8 cellular contexts compared by ENCODE assay signal in the genomic region with DNA sequence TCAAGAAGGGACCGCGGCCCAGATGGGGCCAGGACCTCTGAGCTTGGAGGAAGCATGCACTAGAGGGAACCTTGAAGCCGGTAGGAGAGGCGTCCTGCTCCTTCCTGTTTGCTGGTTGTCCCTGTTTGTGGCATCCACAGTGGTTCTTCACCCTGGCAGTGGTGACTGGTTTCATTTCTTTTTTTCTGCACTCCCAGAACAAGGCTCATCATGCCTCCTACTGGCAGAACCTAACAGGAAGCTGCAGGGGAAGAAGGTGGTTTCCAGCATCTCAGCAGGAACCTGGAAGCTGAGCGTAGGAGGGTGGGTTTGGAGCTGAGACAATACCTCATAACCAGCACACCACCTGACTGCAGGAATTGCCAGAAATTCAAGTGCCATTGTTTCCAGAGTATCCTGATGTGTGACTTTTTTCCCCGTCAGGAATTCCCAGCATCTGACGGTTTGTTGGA. TPM values are rescaled to one million over a fixed set of nuclear protein-coding genes. Genes with fewer than 3 reads are reported as not detected.
DNase-seq lines count a peak whose midpoint lies in the region; ATAC-seq and TF ChIP-seq lines count a peak whose summit lies in the region.

No MANE protein-coding gene starts in this region.

- H3K79me2 ChIP-seq in Karpas-422 (ENCODE audit: low read length) = peaks cover 37% of the 10 kb centered on the region

- H3K9me2 ChIP-seq in Karpas-422 (replicated peaks; ENCODE audit: insufficient read depth, low read length) = no peaks in the 10 kb centered on the region

- H3K27me3 ChIP-seq in Karpas-422 (ENCODE audit: low read length) = no peaks in the 10 kb centered on the region
- no peaks in the 10 kb centered on the region for H3K27me3 ChIP-seq in left ventricle myocardium inferior (ENCODE audit: low read depth)

- no peak overlapping the region for H3K27ac ChIP-seq in Karpas-422 (ENCODE audit: low read length)
- peak overlapping the region; percentile 76 for H3K27ac ChIP-seq in left ventricle myocardium inferior (replicated peaks)

- H3K4me3 Mint-ChIP-seq in activated T-cell treated with anti-CD3 and anti-CD28 coated beads, Interleukin-2, amount 50 U/mL, for 72 hours = no peak overlapping the region
- H3K4me3 Mint-ChIP-seq in activated T-cell treated with anti-CD3 and anti-CD28 coated beads, Interleukin-2, amount 50 U/mL, for 24 hours = no peak overlapping the region
- H3K4me3 Mint-ChIP-seq in activated naive CD8-positive, alpha-beta T cell treated with anti-CD3 and anti-CD28 coated beads, Interleukin-2, amount 10 ng/mL, durations not matched to agents 7 days and 5 days = no peak overlapping the region

- POLR2A ChIA-PET in activated naive CD8-positive, alpha-beta T cell treated with anti-CD3 and anti-CD28 coated beads, Interleukin-2, amount 10 ng/mL, durations not matched to agents 7 days and 5 days (lab: Charles Lee) = interaction anchor here (0.9 to 1.3 kb wide), 2 partner anchors 18 to 97 kb away, joined by 3 read pairs; a partner anchor contains a TSS

- no peaks in the 10 kb centered on the region for H4K20me1 ChIP-seq in Karpas-422 (ENCODE audit: insufficient read depth, low read depth, low read length)

- H3K27me3 Mint-ChIP-seq in activated T-cell treated with anti-CD3 and anti-CD28 coated beads, Interleukin-2, amount 50 U/mL, for 72 hours (ENCODE audit: low read depth) = peaks cover 15% of the 10 kb centered on the region
- peaks cover 7% of the 10 kb centered on the region for H3K27me3 Mint-ChIP-seq in activated T-cell treated with anti-CD3 and anti-CD28 coated beads, Interleukin-2, amount 50 U/mL, for 24 hours
- H3K27me3 Mint-ChIP-seq in activated naive CD8-positive, alpha-beta T cell treated with anti-CD3 and anti-CD28 coated beads, Interleukin-2, amount 10 ng/mL, durations not matched to agents 7 days and 5 days = peaks cover 13% of the 10 kb centered on the region

- TF ChIP-seq CTCF in left ventricle myocardium inferior (IDR thresholded peaks at IDR 0.05; ENCODE audit: borderline replicate concordance) = peak; percentile 67

- no peak overlapping the region for H3K9ac ChIP-seq in Karpas-422 (ENCODE audit: low read length)

- H3K4me2 ChIP-seq in Karpas-422 (ENCODE audit: low read depth, low read length, poor library complexity, severe bottlenecking) = peak overlapping the region; percentile 11

- intact Hi-C loops in left ventricle myocardium inferior (cut with micrococcal nuclease) = no loop called here
- intact Hi-C loops in sciatic nerve (cut with DNase I) = no loop called here

- H3K4me3 ChIP-seq in Karpas-422 (ENCODE audit: low read length) (no peak overlapping the region), left ventricle myocardium inferior (peak overlapping the region; percentile 28)

- H3K9me3 Mint-ChIP-seq in activated T-cell treated with anti-CD3 and anti-CD28 coated beads, Interleukin-2, amount 50 U/mL, for 72 hours = no peaks in the 10 kb centered on the region
- H3K9me3 Mint-ChIP-seq in activated T-cell treated with anti-CD3 and anti-CD28 coated beads, Interleukin-2, amount 50 U/mL, for 24 hours = no peaks in the 10 kb centered on the region
- no peaks in the 10 kb centered on the region for H3K9me3 Mint-ChIP-seq in activated naive CD8-positive, alpha-beta T cell treated with anti-CD3 and anti-CD28 coated beads, Interleukin-2, amount 10 ng/mL, durations not matched to agents 7 days and 5 days

- peaks cover 12% of the 10 kb centered on the region for H3K4me1 Mint-ChIP-seq in activated T-cell treated with anti-CD3 and anti-CD28 coated beads, Interleukin-2, amount 50 U/mL, for 72 hours (ENCODE audit: low read depth)
- peaks cover 8% of the 10 kb centered on the region for H3K4me1 Mint-ChIP-seq in activated T-cell treated with anti-CD3 and anti-CD28 coated beads, Interleukin-2, amount 50 U/mL, for 24 hours (ENCODE audit: low read depth)
- H3K4me1 Mint-ChIP-seq in activated naive CD8-positive, alpha-beta T cell treated with anti-CD3 and anti-CD28 coated beads, Interleukin-2, amount 10 ng/mL, durations not matched to agents 7 days and 5 days = peaks cover 5% of the 10 kb centered on the region

- DNase-seq in activated T-cell treated with anti-CD3 and anti-CD28 coated beads, Interleukin-2, amount 50 U/mL, for 72 hours = peak; percentile 24 to 25
- DNase-seq in activated T-cell treated with anti-CD3 and anti-CD28 coated beads, Interleukin-2, amount 50 U/mL, for 24 hours = no peak
- DNase-seq in Karpas-422 (peak; percentile 81), left ventricle myocardium inferior (no peak), sciatic nerve (ENCODE audit: low spot score) (no peak)
- DNase-seq in activated naive CD8-positive, alpha-beta T cell treated with anti-CD3 and anti-CD28 coated beads, Interleukin-2, amount 10 ng/mL, durations not matched to agents 7 days and 5 days = no peak
- no peak for DNase-seq in activated CD4-positive, CD25-positive, alpha-beta regulatory T cell treated with anti-CD3 and anti-CD28 coated beads, Interleukin-2, amount 50 U/mL, for 72 hours

- H3K36me3 Mint-ChIP-seq in activated T-cell treated with anti-CD3 and anti-CD28 coated beads, Interleukin-2, amount 50 U/mL, for 72 hours (ENCODE audit: insufficient read depth in 2 of 2) = no peaks in the 10 kb centered on the region
- H3K36me3 Mint-ChIP-seq in activated T-cell treated with anti-CD3 and anti-CD28 coated beads, Interleukin-2, amount 50 U/mL, for 24 hours (ENCODE audit: low read depth) = peaks cover under 1% of the 10 kb centered on the region
- H3K36me3 Mint-ChIP-seq in activated naive CD8-positive, alpha-beta T cell treated with anti-CD3 and anti-CD28 coated beads, Interleukin-2, amount 10 ng/mL, durations not matched to agents 7 days and 5 days = no peaks in the 10 kb centered on the region

- peak; percentile 34 to 65 for ATAC-seq in activated T-cell treated with anti-CD3 and anti-CD28 coated beads, Interleukin-2, amount 50 U/mL, for 72 hours (replicated peaks in 1 of 2)
- ATAC-seq in GM21825 (IDR thresholded peaks at IDR 0.05; ENCODE audit: unreplicated experiment) = peak; percentile 90
- peak; percentile 47 for ATAC-seq in activated naive CD8-positive, alpha-beta T cell treated with anti-CD3 and anti-CD28 coated beads, Interleukin-2, amount 10 ng/mL, durations not matched to agents 7 days and 5 days (ENCODE audit: low read depth)
- peak; percentile 39 for ATAC-seq in sciatic nerve

- H3K9me3 ChIP-seq in Karpas-422 (ENCODE audit: low read length) (no peaks in the 10 kb centered on the region), left ventricle myocardium inferior (replicated peaks) (no peaks in the 10 kb centered on the region)

- H3K4me1 ChIP-seq in Karpas-422 (ENCODE audit: low read length) (peaks cover 19% of the 10 kb centered on the region), left ventricle myocardium inferior (peaks cover 14% of the 10 kb centered on the region)

- H3K36me3 ChIP-seq in Karpas-422 (ENCODE audit: insufficient read depth, low read length) (0 out of 2 replicates have a peak, but pooled peaks cover 5% of the 10 kb centered on the region), left ventricle myocardium inferior (no peaks in the 10 kb centered on the region)

- H2AFZ ChIP-seq in Karpas-422 (ENCODE audit: low read length) = no peak overlapping the region

- no peak overlapping the region for H3K27ac Mint-ChIP-seq in activated T-cell treated with anti-CD3 and anti-CD28 coated beads, Interleukin-2, amount 50 U/mL, for 72 hours
- H3K27ac Mint-ChIP-seq in activated T-cell treated with anti-CD3 and anti-CD28 coated beads, Interleukin-2, amount 50 U/mL, for 24 hours = no peak overlapping the region
- H3K27ac Mint-ChIP-seq in activated naive CD8-positive, alpha-beta T cell treated with anti-CD3 and anti-CD28 coated beads, Interleukin-2, amount 10 ng/mL, durations not matched to agents 7 days and 5 days = no peak overlapping the region

RNA-seq across cellular contexts. Expression of a gene that starts 5.8 kb away (rescaled TPM):
- 1 to 10 TPM; 3.5 to 9.6 TPM for total RNA-seq in activated T-cell treated with anti-CD3 and anti-CD28 coated beads, Interleukin-2, amount 50 U/mL, for 72 hours
- total RNA-seq in Karpas-422 (2014; rRNA removed; shearing (Covaris generic); ENCODE audit: low replicate concordance) = 15.7 and 31.2 TPM in 2 replicates
- total RNA-seq in activated naive CD8-positive, alpha-beta T cell treated with anti-CD3 and anti-CD28 coated beads, Interleukin-2, amount 10 ng/mL, durations not matched to agents 7 days and 5 days = 1 to 10 TPM; 2.8 to 3.4 TPM
- total RNA-seq in left ventricle myocardium inferior (6.6 TPM), sciatic nerve (13.7 TPM)

RNA-seq across cellular contexts. Expression of a gene that starts 14.3 kb away (rescaled TPM):
- under 1 TPM in 1 of 2 donors, not detected in 1; 0.82 TPM for total RNA-seq in activated T-cell treated with anti-CD3 and anti-CD28 coated beads, Interleukin-2, amount 50 U/mL, for 72 hours
- 0.76 and 0.97 TPM in 2 replicates for total RNA-seq in Karpas-422 (2014; rRNA removed; shearing (Covaris generic); ENCODE audit: low replicate concordance)
- not detected for total RNA-seq in activated naive CD8-positive, alpha-beta T cell treated with anti-CD3 and anti-CD28 coated beads, Interleukin-2, amount 10 ng/mL, durations not matched to agents 7 days and 5 days
- total RNA-seq in left ventricle myocardium inferior (0.85 TPM), sciatic nerve (0.27 TPM)

RNA-seq across cellular contexts. Expression of a gene that starts 15.9 kb away (rescaled TPM):
- total RNA-seq in activated T-cell treated with anti-CD3 and anti-CD28 coated beads, Interleukin-2, amount 50 U/mL, for 72 hours = 10 to 100 TPM; 64.4 to 77.3 TPM
- total RNA-seq in Karpas-422 (2014; rRNA removed; shearing (Covaris generic); ENCODE audit: low replicate concordance) = 48.8 and 88.3 TPM in 2 replicates
- total RNA-seq in activated naive CD8-positive, alpha-beta T cell treated with anti-CD3 and anti-CD28 coated beads, Interleukin-2, amount 10 ng/mL, durations not matched to agents 7 days and 5 days = 10 to 100 TPM; 71.6 to 72.9 TPM
- total RNA-seq in left ventricle myocardium inferior = 280 TPM
- total RNA-seq in sciatic nerve = 143 TPM

RNA-seq across cellular contexts. Expression of a gene that starts 55.0 kb away (rescaled TPM):
- under 1 TPM; 0.07 TPM for total RNA-seq in activated T-cell treated with anti-CD3 and anti-CD28 coated beads, Interleukin-2, amount 50 U/mL, for 72 hours
- total RNA-seq in Karpas-422 (2014; rRNA removed; shearing (Covaris generic); ENCODE audit: low replicate concordance) = not detected in 2 replicates
- under 1 TPM in 1 of 2 experiments, not detected in 1; 0.06 TPM for total RNA-seq in activated naive CD8-positive, alpha-beta T cell treated with anti-CD3 and anti-CD28 coated beads, Interleukin-2, amount 10 ng/mL, durations not matched to agents 7 days and 5 days
- total RNA-seq in left ventricle myocardium inferior = 1.4 TPM
- 0.58 TPM for total RNA-seq in sciatic nerve

Comparison
In these comparisons a context has a peak if more than half of its experiments do, and no peak if none do; other contexts are left out.
1. DNase-seq: peak in activated T-cell treated with anti-CD3 and anti-CD28 coated beads, Interleukin-2, amount 50 U/mL, for 72 hours (2 of 2) and Karpas-422 (single experiment); none in activated T-cell treated with anti-CD3 and anti-CD28 coated beads, Interleukin-2, amount 50 U/mL, for 24 hours (single experiment), activated naive CD8-positive, alpha-beta T cell treated with anti-CD3 and anti-CD28 coated beads, Interleukin-2, amount 10 ng/mL, durations not matched to agents 7 days and 5 days (single experiment), left ventricle myocardium inferior (single experiment), sciatic nerve (single experiment) and activated CD4-positive, CD25-positive, alpha-beta regulatory T cell treated with anti-CD3 and anti-CD28 coated beads, Interleukin-2, amount 50 U/mL, for 72 hours (single experiment).
2. ATAC-seq: peak in every context shown above with its lines; median percentile 90 in GM21825; 50 in activated T-cell treated with anti-CD3 and anti-CD28 coated beads, Interleukin-2, amount 50 U/mL, for 72 hours; 47 in activated naive CD8-positive, alpha-beta T cell treated with anti-CD3 and anti-CD28 coated beads, Interleukin-2, amount 10 ng/mL, durations not matched to agents 7 days and 5 days; 39 in sciatic nerve.